Comparison of ENCODE assay signal across 5 cellular contexts in the genomic region with DNA sequence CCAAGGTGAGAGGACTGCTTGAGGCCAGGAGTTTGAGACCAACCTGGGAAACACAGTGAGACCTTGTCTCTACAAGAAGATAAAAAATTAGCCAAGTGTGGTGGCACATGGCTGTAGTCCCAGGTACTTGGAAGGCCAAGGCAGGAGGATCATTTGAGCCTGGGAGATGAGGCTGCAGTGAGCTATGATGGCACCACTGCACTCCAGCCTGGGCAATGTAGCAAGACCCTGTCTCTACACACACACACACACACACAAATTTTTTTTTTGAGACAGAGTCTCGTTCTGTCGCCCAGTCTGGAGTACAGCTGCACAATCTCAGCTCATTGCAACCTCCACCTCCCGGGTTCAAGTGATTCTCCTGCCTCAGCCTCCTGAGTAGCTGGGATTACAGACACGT. TPM values are rescaled to one million over a fixed set of nuclear protein-coding genes. Genes with fewer than 3 reads are reported as not detected.
"Had no signal": no experiment of that assay in that cellular context is flagged by ENCODE, and none has a peak within 500 bp of the region (broad histone marks: within the 10 kb centered on the region; RNA-seq: fewer than 3 reads in every experiment).

No MANE protein-coding gene starts in this region.

RNA-seq across cellular contexts. Expression of gene ZNRF4, which starts 30.4 kb away (rescaled TPM):
- total RNA-seq: GM23248, H4, H7, HT-29 had no signal
- polyA plus RNA-seq: GM23248, IgD-negative memory B cell had no signal
